ENCODE assay signal across 27 cellular contexts in the genomic region with DNA sequence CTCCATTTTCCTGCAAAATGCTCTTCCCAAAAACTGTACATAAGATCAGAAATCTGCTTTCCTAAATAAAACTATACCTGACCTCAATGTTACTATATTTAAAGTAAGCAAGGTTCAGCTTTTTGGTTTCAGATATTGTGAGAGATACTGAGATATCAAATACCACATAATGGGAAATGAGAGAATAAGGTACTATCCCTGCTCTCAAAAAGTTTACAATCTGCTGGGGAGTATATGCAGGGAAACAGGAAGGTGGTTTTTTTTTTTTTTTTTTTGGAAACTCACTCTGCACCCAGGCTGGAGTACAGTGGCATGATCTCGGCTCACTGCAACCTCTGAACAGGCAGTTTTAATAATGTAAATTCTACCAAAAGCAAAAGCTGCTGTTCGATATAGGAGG.
"Had no signal": no experiment of that assay in that cellular context is flagged by ENCODE, and none has a peak within 500 bp of the region (broad histone marks: within the 10 kb centered on the region; RNA-seq: fewer than 3 reads in every experiment).

No MANE protein-coding gene starts in this region.

- H3K27ac Mint-ChIP-seq: natural killer cell, nephron, neural progenitor cell, progenitor cell of endocrine pancreas, type B pancreatic cell had no signal

- H3K36me3 Mint-ChIP-seq: natural killer cell had no signal

- H3K9me3 Mint-ChIP-seq: natural killer cell; nephron; neural progenitor cell; stimulated activated effector memory CD8-positive, alpha-beta T cell treated with anti-CD3 and anti-CD28 coated beads, Interleukin-12 subunit alpha, Interleukin-12 subunit beta, amount 100 ng/mL, for 72 hours; stimulated activated naive CD8-positive, alpha-beta T cell treated with anti-CD3 and anti-CD28 coated beads, Interleukin-15, amount 100 ng/mL, for 72 hours; type B pancreatic cell had no signal

- H3K4me1 Mint-ChIP-seq: natural killer cell; nephron; stimulated activated effector memory CD8-positive, alpha-beta T cell treated with anti-CD3 and anti-CD28 coated beads, Interleukin-12 subunit alpha, Interleukin-12 subunit beta, amount 100 ng/mL, for 72 hours had no signal

- H3K27me3 Mint-ChIP-seq: progenitor cell of endocrine pancreas; stimulated activated naive CD8-positive, alpha-beta T cell treated with anti-CD3 and anti-CD28 coated beads, Interleukin-15, amount 100 ng/mL, for 72 hours; type B pancreatic cell had no signal

- ATAC-seq: natural killer cell; psoas muscle; right cardiac atrium; right lobe of liver; stimulated activated effector memory CD8-positive, alpha-beta T cell treated with anti-CD3 and anti-CD28 coated beads, Interleukin-12 subunit alpha, Interleukin-12 subunit beta, amount 100 ng/mL, for 72 hours; stimulated activated naive CD8-positive, alpha-beta T cell treated with anti-CD3 and anti-CD28 coated beads, Interleukin-15, amount 100 ng/mL, for 72 hours; stimulated activated naive CD8-positive, alpha-beta T cell treated with anti-CD3 and anti-CD28 coated beads, Interleukin-15, Interleukin-2, amounts not matched to agents 100 U/mL and 50 U/mL, for 24 hours; upper lobe of right lung had no signal

- H3K9me3 ChIP-seq: ovary, psoas muscle, right lobe of liver, sigmoid colon, suprapubic skin, testis, tibial artery, transverse colon, upper lobe of right lung, uterus had no signal

- H3K4me3 Mint-ChIP-seq: natural killer cell; nephron; neural progenitor cell; stimulated activated effector memory CD8-positive, alpha-beta T cell treated with anti-CD3 and anti-CD28 coated beads, Interleukin-12 subunit alpha, Interleukin-12 subunit beta, amount 100 ng/mL, for 72 hours; stimulated activated naive CD8-positive, alpha-beta T cell treated with anti-CD3 and anti-CD28 coated beads, Interleukin-15, amount 100 ng/mL, for 72 hours; type B pancreatic cell had no signal

- DNase-seq: natural killer cell; occipital lobe; ovary; posterior cingulate gyrus; psoas muscle; right cardiac atrium; right lobe of liver; sigmoid colon; small intestine; stimulated activated CD4-positive, alpha-beta T cell treated with anti-CD3 and anti-CD28 coated beads, Interleukin-15, amount 100 ng/mL, for 24 hours; stimulated activated CD4-positive, alpha-beta T cell treated with anti-CD3 and anti-CD28 coated beads, Interleukin-2, amount 100 ng/mL, for 24 hours; stimulated activated CD4-positive, alpha-beta T cell treated with anti-CD3 and anti-CD28 coated beads, Interleukin-2, amount 100 ng/mL, for 48 hours; stimulated activated CD4-positive, alpha-beta T cell treated with anti-CD3 and anti-CD28 coated beads, Interleukin-4, amount 100 ng/mL, for 24 hours; stimulated activated naive CD4-positive, alpha-beta T cell; stimulated activated naive CD8-positive, alpha-beta T cell treated with anti-CD3 and anti-CD28 coated beads, Interleukin-15, amount 100 ng/mL, for 72 hours; stimulated activated naive CD8-positive, alpha-beta T cell treated with anti-CD3 and anti-CD28 coated beads, Interleukin-15, Interleukin-2, amounts not matched to agents 100 U/mL and 50 U/mL, for 24 hours; testis; tibial artery; transverse colon; upper lobe of right lung; uterus had no signal
